17 cellular contexts compared by ENCODE assay signal in the genomic region with DNA sequence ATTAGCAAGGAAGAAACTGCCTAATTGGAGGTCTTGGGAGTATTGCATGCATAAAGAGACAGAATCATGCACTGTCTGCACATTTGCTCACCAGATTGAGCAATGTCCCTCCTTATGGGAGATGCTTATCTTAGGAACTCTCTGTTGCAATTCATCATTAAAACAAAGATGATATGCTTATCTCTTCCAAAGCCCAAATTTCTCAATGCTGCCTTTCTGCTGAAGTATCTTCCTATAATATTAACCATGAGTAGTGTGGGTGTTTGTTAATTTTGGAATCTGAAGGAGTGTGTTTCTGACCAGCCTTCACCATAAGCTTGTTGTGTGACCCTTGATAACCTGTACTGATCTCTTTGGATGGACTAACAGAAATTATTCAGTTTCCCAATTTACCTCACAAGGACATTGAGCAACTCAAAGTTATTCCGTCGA.
"Had no signal": no experiment of that assay in that cellular context is flagged by ENCODE, and none has a peak within 500 bp of the region (broad histone marks: within the 10 kb centered on the region; RNA-seq: fewer than 3 reads in every experiment).

No MANE protein-coding gene starts in this region.

- H3K4me3 ChIP-seq: coronary artery, esophagus muscularis mucosa, gastrocnemius medialis, heart left ventricle, lower lobe of right lung, pancreas had no signal

- H3K4me1 ChIP-seq: esophagus muscularis mucosa, gastrocnemius medialis, heart left ventricle, lower lobe of right lung had no signal

- H3K27ac ChIP-seq: coronary artery, esophagus muscularis mucosa, gastrocnemius medialis, heart left ventricle, lower lobe of right lung, pancreas had no signal

- H3K27me3 ChIP-seq: esophagus muscularis mucosa, gastrocnemius medialis, heart left ventricle, pancreas had no signal

- DNase-seq: activated CD4-positive, alpha-beta T cell treated with anti-CD3 and anti-CD28 coated beads, Interleukin-2, amount 50 U/mL, for 4 hours; activated CD4-positive, CD25-positive, alpha-beta regulatory T cell treated with anti-CD3 and anti-CD28 coated beads, Interleukin-2, amount 50 U/mL, for 72 hours; activated CD8-positive, alpha-beta memory T cell treated with anti-CD3 and anti-CD28 coated beads, Interleukin-2, amount 10 ng/mL, durations not matched to agents 7 days and 5 days; activated naive CD4-positive, alpha-beta T cell treated with anti-CD3 and anti-CD28 coated beads, Interleukin-2, amount 10 ng/mL, durations not matched to agents 7 days and 5 days; activated T-cell treated with anti-CD3 and anti-CD28 coated beads, Interleukin-2, amount 50 U/mL, for 24 hours; caudate nucleus; gastrocnemius medialis; heart left ventricle; left colon; lower lobe of right lung; midbrain; pancreas; stimulated activated CD4-positive, alpha-beta T cell treated with anti-CD3 and anti-CD28 coated beads, Interleukin-2, amount 100 ng/mL, for 48 hours; T-cell; T-helper 9 cell had no signal

- H3K36me3 ChIP-seq: esophagus muscularis mucosa, gastrocnemius medialis, heart left ventricle, lower lobe of right lung, pancreas had no signal

- H3K9me3 ChIP-seq: esophagus muscularis mucosa, gastrocnemius medialis, heart left ventricle, lower lobe of right lung, pancreas had no signal
